ENCODE assay signal across 7 cellular contexts in genomic region chr2:25851740-25852503, GRCh38. TPM values are rescaled to one million over a fixed set of nuclear protein-coding genes. Genes with fewer than 3 reads are reported as not detected.
A peak's percentile ranks its signal among the peaks of the same experiment; 100 is the strongest.
DNase-seq lines count a peak whose midpoint lies in the region; ATAC-seq, FAIRE-seq and TF ChIP-seq lines count a peak whose summit lies in the region.

No MANE protein-coding gene starts in this region.

- no peaks in the 10 kb centered on the region for H3K36me3 ChIP-seq in SJSA1
- H3K36me3 ChIP-seq in keratinocyte (ENCODE audit: control insufficient read depth in 2 of 2, extremely low read depth in 1 of 2, insufficient read depth in 2 of 2, low read length in 2 of 2), result peaks cover 0 to 4% of the 10 kb centered on the region in 2 experiments

- ATAC-seq in GM21367 (IDR thresholded peaks at IDR 0.05; ENCODE audit: unreplicated experiment), result peak; percentile 70

- peaks cover 50% of the 10 kb centered on the region for H3K79me2 ChIP-seq in keratinocyte (ENCODE audit: control insufficient read depth, insufficient read depth, low read length)

- H3K4me3 ChIP-seq in SJSA1, result no peak overlapping the region
- no peak overlapping the region for H3K4me3 ChIP-seq in keratinocyte (ENCODE audit: control insufficient read depth in 2 of 3, extremely low read depth in 1 of 3, insufficient read depth in 2 of 3, low read depth in 1 of 3, low read length in 3 of 3)

- peaks cover 2% of the 10 kb centered on the region for H4K20me1 ChIP-seq in keratinocyte (ENCODE audit: control insufficient read depth, extremely low read depth, insufficient read depth, low read length)

- peaks cover 7% of the 10 kb centered on the region; the same call in 1 of the 2 replicates for H3K4me1 ChIP-seq in SJSA1 (replicated peaks)
- peaks cover 6% of the 10 kb centered on the region for H3K4me1 ChIP-seq in keratinocyte (ENCODE audit: control insufficient read depth, extremely low read depth, insufficient read depth, low read length)

- TF ChIP-seq CTCF in keratinocyte (optimal IDR thresholded peaks at IDR 0.05 in 1 of 3, IDR thresholded peaks at IDR 0.05 in 1 of 3, conservative IDR thresholded peaks at IDR 0.05 in 1 of 3; ENCODE audit: extremely low read depth in 1 of 3, insufficient read depth in 2 of 3, low read length in 3 of 3), result peak in 2 of 3 experiments; percentile 37 to 63

- H3K27ac ChIP-seq in SJSA1, result peak overlapping the region; percentile 64
- no peak overlapping the region for H3K27ac ChIP-seq in keratinocyte (ENCODE audit: control insufficient read depth, insufficient read depth, low read length)

- H2AFZ ChIP-seq in keratinocyte (ENCODE audit: control insufficient read depth, low read length), result no peak overlapping the region

- DNase-seq in EH (ENCODE audit: low read depth), result peak; percentile 87
- peak; percentile 16 for DNase-seq in HuH-7.5 (ENCODE audit: low spot score)
- DNase-seq in SJSA1 (ENCODE audit: low read depth in 1 of 2, low spot score in 2 of 2), result peak; percentile 61 to 89
- DNase-seq in brain pericyte (ENCODE audit: low read depth, low spot score), result peak; percentile 40
- no peak for DNase-seq in keratinocyte (ENCODE audit: low read depth, low spot score)
- DNase-seq in stimulated activated CD4-positive, alpha-beta T cell treated with anti-CD3 and anti-CD28 coated beads, Interleukin-2, amount 100 ng/mL, for 4 hours (ENCODE audit: low read depth), result peak; percentile 10

- dilution Hi-C loops in keratinocyte (cut with MboI; ENCODE audit: extremely low pct_ligation_motif_present, low sequenced_read_pairs), result no loop called here

- H3K9ac ChIP-seq in keratinocyte (ENCODE audit: control insufficient read depth, extremely low read depth, insufficient read depth, low read length), result no peak overlapping the region

- no peak overlapping the region for H3K4me2 ChIP-seq in keratinocyte (ENCODE audit: control insufficient read depth, extremely low read depth, insufficient read depth, low read depth, low read length)

- H3K9me1 ChIP-seq in keratinocyte (ENCODE audit: control insufficient read depth, extremely low read depth, insufficient read depth, low read length), result no peaks in the 10 kb centered on the region

- FAIRE-seq in keratinocyte (lab: Jason Lieb, UNC), result peak; percentile 74

- H3K9me3 ChIP-seq in SJSA1 (replicated peaks) (no peaks in the 10 kb centered on the region), keratinocyte (ENCODE audit: control insufficient read depth, low read depth, low read length) (no peaks in the 10 kb centered on the region)

- H3K27me3 ChIP-seq in SJSA1 (replicated peaks) (no peaks in the 10 kb centered on the region), keratinocyte (ENCODE audit: control insufficient read depth, extremely low read depth, insufficient read depth, low read length) (no peaks in the 10 kb centered on the region)

RNA-seq across cellular contexts. Expression of gene ASXL2, which starts 26.4 kb away (rescaled TPM):
- total RNA-seq in SJSA1 (2014; rRNA removed; shearing (Covaris generic)), result 7.0 and 11.4 TPM in 2 replicates
- 8.9 to 18.1 TPM (median 12.5 TPM) in 3 replicates for polyA plus RNA-seq in keratinocyte
- 35.2 TPM for polyA plus RNA-seq in keratinocyte (2011; ENCODE audit: low read depth)
- polyA plus RNA-seq in keratinocyte (2011; cell fraction: cytosol; rRNA removed), result 7.5 and 12.4 TPM in 2 replicates
- polyA plus RNA-seq in keratinocyte (2011; cell fraction: nucleus; rRNA removed), result 21.2 and 23.4 TPM in 2 replicates
- 9.0 and 14.7 TPM in 2 replicates for polyA plus RNA-seq in keratinocyte (2012; ENCODE audit: low replicate concordance)
- polyA minus RNA-seq in keratinocyte, result 15.4 to 26.3 TPM (median 15.9 TPM) in 3 replicates
- 9.0 TPM for polyA minus RNA-seq in keratinocyte (2011; cell fraction: cytosol; rRNA and poly(A)+ RNA removed)
- polyA minus RNA-seq in keratinocyte (2011; cell fraction: nucleus; rRNA and poly(A)+ RNA removed), result 21.4 and 42.7 TPM in 2 replicates
